16 cellular contexts compared by ENCODE assay signal in the genomic region with DNA sequence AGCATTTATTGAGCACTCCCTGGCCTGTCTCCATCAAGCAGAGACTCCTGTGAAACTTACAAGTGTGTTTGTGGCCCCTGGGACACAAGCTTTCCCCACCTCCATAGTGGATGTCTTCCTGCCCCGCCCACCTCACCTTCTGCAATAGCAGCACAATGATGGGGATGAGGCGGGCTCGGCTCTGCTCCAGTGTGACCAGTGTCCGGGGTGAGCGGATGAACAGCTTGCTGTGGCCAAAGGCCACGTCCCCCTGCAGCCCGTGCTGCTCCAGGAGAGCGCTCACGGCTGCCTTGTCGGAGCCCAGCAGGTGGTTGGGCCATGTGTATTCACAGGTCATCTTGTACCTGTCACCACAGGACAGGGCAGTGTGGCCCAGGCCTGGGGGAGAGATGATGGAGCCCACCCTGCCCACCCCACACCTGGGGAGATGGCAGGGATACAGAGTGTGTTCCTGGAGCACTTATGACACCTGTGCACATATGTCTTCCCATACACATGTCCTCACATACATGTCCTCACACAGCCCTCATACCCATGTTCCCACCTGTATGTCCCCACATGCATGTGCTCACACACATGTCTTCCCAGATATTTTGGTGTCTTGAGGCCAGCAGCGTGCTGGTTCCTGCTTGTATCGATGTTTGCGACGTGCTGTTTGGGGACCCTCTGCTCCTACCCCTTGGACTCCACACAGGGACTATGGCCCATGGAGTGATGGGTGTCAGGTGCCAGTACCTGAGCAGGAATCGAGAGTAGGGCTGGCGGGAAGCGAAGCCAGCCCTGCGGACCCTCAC. TPM values are rescaled to one million over a fixed set of nuclear protein-coding genes. Genes with fewer than 3 reads are reported as not detected.
DNase-seq lines count a peak whose midpoint lies in the region; ATAC-seq, FAIRE-seq and TF ChIP-seq lines count a peak whose summit lies in the region.
"Had no signal": no experiment of that assay in that cellular context is flagged by ENCODE, and none has a peak within 500 bp of the region (broad histone marks: within the 10 kb centered on the region; RNA-seq: fewer than 3 reads in every experiment).

No MANE protein-coding gene starts in this region.

- no peak for ATAC-seq in heart right ventricle
- no peak for ATAC-seq in upper lobe of right lung
- no peak for ATAC-seq in GM21528 (IDR thresholded peaks at IDR 0.05; ENCODE audit: low FRiP score, unreplicated experiment)
- no peak for ATAC-seq in GM19328 (IDR thresholded peaks at IDR 0.05; ENCODE audit: unreplicated experiment)
- ATAC-seq: left ventricle myocardium superior had no signal

- 94% methylated on average over 18 of the region's 18 CpGs for WGBS in heart right ventricle, 2 donors

- no peaks in the 10 kb centered on the region for H3K9me3 ChIP-seq in heart right ventricle
- H3K9me3 ChIP-seq in kidney (ENCODE audit: control insufficient read depth in 1 of 2, low read length in 2 of 2), result no peaks in the 10 kb centered on the region
- H3K9me3 ChIP-seq in upper lobe of right lung, result no peaks in the 10 kb centered on the region

- H3K9ac ChIP-seq in kidney (ENCODE audit: low read length in 2 of 2), result no peak overlapping the region

- peaks cover 8 to 13% (median 11%) of the 10 kb centered on the region in 9 donors for H3K4me1 ChIP-seq in heart right ventricle
- peaks cover 0 to 4% of the 10 kb centered on the region in 2 donors for H3K4me1 ChIP-seq in kidney (ENCODE audit: control insufficient read depth in 1 of 2, insufficient read depth in 1 of 2, low read depth in 1 of 2, low read length in 2 of 2)
- H3K4me1 ChIP-seq in upper lobe of right lung, result peaks cover 8% of the 10 kb centered on the region

- no peak overlapping the region for H3K4me3 ChIP-seq in heart right ventricle
- H3K4me3 ChIP-seq in NB4 (ENCODE audit: low read depth, low read length), result no peak overlapping the region
- H3K4me3 ChIP-seq in kidney (ENCODE audit: low read length in 2 of 2), result no peak overlapping the region
- H3K4me3 ChIP-seq in upper lobe of right lung, result no peak overlapping the region

- peaks cover 4 to 18% (median 12%) of the 10 kb centered on the region in 7 donors for H3K27me3 ChIP-seq in heart right ventricle
- H3K27me3 ChIP-seq in upper lobe of right lung, result no peaks in the 10 kb centered on the region

- H3K36me3 ChIP-seq in heart right ventricle (peaks cover 0 to 66% (median 0%) of the 10 kb centered on the region in 9 donors), kidney (ENCODE audit: control insufficient read depth in 1 of 2, insufficient read depth in 2 of 2, low read length in 2 of 2) (no peaks in the 10 kb centered on the region), upper lobe of right lung (no peaks in the 10 kb centered on the region)

- TF ChIP-seq POLR2A in NB4 (IDR thresholded peaks at IDR 0.05; ENCODE audit: extremely low read depth, insufficient read length), result peak; percentile 7

- intact Hi-C loops in cardiac septum (cut with DNase I), result no loop called here
- intact Hi-C loops in heart right ventricle (cut with DNase I), result no loop called here
- intact Hi-C loops in kidney (cut with DNase I), result no loop called here
- intact Hi-C loops in upper lobe of right lung (cut with DNase I), result no loop called here

- TF ChIP-seq CTCF in heart right ventricle (IDR thresholded peaks at IDR 0.05) (no peak), NB4 (IDR thresholded peaks at IDR 0.05; ENCODE audit: low read depth, low read length) (no peak), kidney (IDR thresholded peaks at IDR 0.05; ENCODE audit: borderline replicate concordance, extremely low read depth, insufficient read depth) (no peak), upper lobe of right lung (IDR thresholded peaks at IDR 0.05) (no peak)

- FAIRE-seq in kidney (lab: Jason Lieb, UNC), result no peak
- FAIRE-seq: astrocyte, colon, frontal cortex, G401.6 had no signal

- DNase-seq in cardiac septum (ENCODE audit: low spot score), result peak; percentile 51
- DNase-seq in heart right ventricle, result no peak
- peak; percentile 24 for DNase-seq in NB4 (ENCODE audit: low read depth)
- DNase-seq in kidney, result peak; percentile 60
- peak; percentile 59 for DNase-seq in upper lobe of right lung
- no peak for DNase-seq in HT-29 (ENCODE audit: low spot score)
- DNase-seq: Calu3, left ventricle myocardium superior, SHP77 treated with DMSO at 0.1 percent for 48 hours had no signal

- H3K27ac ChIP-seq in heart right ventricle (no peak overlapping the region), kidney (ENCODE audit: low read depth in 2 of 2, low read length in 2 of 2) (no peak overlapping the region), upper lobe of right lung (no peak overlapping the region)
- H3K27ac ChIP-seq: epithelial cell of prostate had no signal

RNA-seq across cellular contexts. Expression of a gene that starts 12.7 kb away (rescaled TPM):
- total RNA-seq in cardiac septum, result 2.4 TPM
- total RNA-seq in heart right ventricle, result 10 to 100 TPM in 1 of 10 donors, 1 to 10 TPM in 3, under 1 TPM in 6; 0.30 to 11.0 (median 0.65) TPM
- polyA plus RNA-seq in heart right ventricle, result 1 to 10 TPM in 1 of 2 donors, under 1 TPM in 1; 0.66 to 1.0 TPM
- 14.3 TPM for total RNA-seq in kidney
- 0.60 TPM for polyA plus RNA-seq in kidney (ENCODE audit: insufficient read depth, low read depth, low replicate concordance)
- 21.0 TPM for total RNA-seq in upper lobe of right lung
- 0.08 and 0.31 TPM in 2 replicates for total RNA-seq in HT-29 (2014; rRNA removed; shearing (Covaris generic))

RNA-seq across cellular contexts. Expression of a gene that starts 33.9 kb away (rescaled TPM):
- total RNA-seq in cardiac septum, result 35.3 TPM
- 10 to 100 TPM; 21.5 to 37.7 (median 25.4) TPM for total RNA-seq in heart right ventricle
- polyA plus RNA-seq in heart right ventricle, result 10 to 100 TPM; 45.1 to 71.1 TPM
- total RNA-seq in kidney, result 35.0 TPM
- 37.8 TPM for polyA plus RNA-seq in kidney (ENCODE audit: insufficient read depth, low read depth, low replicate concordance)
- total RNA-seq in upper lobe of right lung, result 40.2 TPM
- 69.8 and 90.2 TPM in 2 replicates for total RNA-seq in HT-29 (2014; rRNA removed; shearing (Covaris generic))

Comparison
In these comparisons a context has a peak if more than half of its experiments do, and no peak if none do; other contexts are left out.
1. DNase-seq: peak in cardiac septum (single experiment), NB4 (single experiment), kidney (single experiment) and upper lobe of right lung (single experiment); none in heart right ventricle (0 of 2) and HT-29 (single experiment).